ENCODE assay signal across 8 cellular contexts in the genomic region with DNA sequence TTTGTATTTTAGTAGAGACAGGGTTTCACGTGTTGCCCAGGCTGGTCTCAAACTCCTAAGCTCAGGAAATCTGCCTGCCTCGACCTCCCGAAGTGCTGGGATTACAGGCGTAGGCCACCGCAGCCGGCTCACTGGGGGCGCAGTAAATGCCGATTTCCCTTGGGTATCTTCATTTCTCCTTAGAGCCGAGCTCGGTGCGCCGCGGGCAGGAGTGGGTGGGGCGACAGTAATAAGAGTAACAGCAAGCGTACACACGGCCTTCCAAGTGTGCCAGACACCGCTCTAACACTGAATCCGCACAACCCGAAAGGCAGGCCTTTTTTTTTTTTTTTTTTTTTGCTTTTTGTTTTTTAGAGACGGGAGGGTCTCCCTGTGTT. TPM values are rescaled to one million over a fixed set of nuclear protein-coding genes. Genes with fewer than 3 reads are reported as not detected.
DNase-seq lines count a peak whose midpoint lies in the region; ATAC-seq and TF ChIP-seq lines count a peak whose summit lies in the region.

No MANE protein-coding gene starts in this region.

- 1% methylated on average over 20 of the region's 20 CpGs for WGBS in prostate gland

- peak overlapping the region; percentile 67 to 88 for H3K4me3 ChIP-seq in prostate gland

- DNase-seq in OCI-M1 (lab: John Stamatoyannopoulos, UW) (peak; percentile 82), germinal center (ENCODE audit: low spot score) (peak; percentile 58), prostate gland (ENCODE audit: low spot score) (no peak)
- peak; percentile 51 for DNase-seq in activated T-helper 9 cell treated with anti-CD3 and anti-CD28 coated beads, Interleukin-2, amount 50 U/mL, for 16 hours (ENCODE audit: low read depth)

- no peaks in the 10 kb centered on the region for H3K9me3 ChIP-seq in prostate gland

- TF ChIP-seq CTCF in prostate gland (IDR thresholded peaks at IDR 0.05) = no peak

- peaks cover 4% of the 10 kb centered on the region for H3K4me1 ChIP-seq in prostate gland (replicated peaks)

- no peaks in the 10 kb centered on the region for H3K27me3 ChIP-seq in prostate gland (replicated peaks; ENCODE audit: insufficient read depth)

- TF ChIP-seq POLR2A in GM18505 (IDR thresholded peaks at IDR 0.05; ENCODE audit: borderline replicate concordance, extremely low read depth, insufficient read depth, insufficient read length) = no peak
- no peak for TF ChIP-seq POLR2A in prostate gland (IDR thresholded peaks at IDR 0.05)

- no peaks in the 10 kb centered on the region for H3K36me3 ChIP-seq in prostate gland

- peak overlapping the region; percentile 82 to 87 for H3K27ac ChIP-seq in prostate gland

- intact Hi-C loops in prostate gland (cut with DNase I) = loop anchor here (5.0 to 10.0 kb wide), 4 partner anchors 68 to 811 kb away; a partner anchor contains a TSS

- ATAC-seq in GM18505 (IDR thresholded peaks at IDR 0.05; ENCODE audit: unreplicated experiment) (peak; percentile 22), HG02938 (IDR thresholded peaks at IDR 0.05; ENCODE audit: unreplicated experiment) (peak; percentile 16), GM21786 (IDR thresholded peaks at IDR 0.05; ENCODE audit: unreplicated experiment) (no peak), HG02970 (IDR thresholded peaks at IDR 0.05; ENCODE audit: low FRiP score, unreplicated experiment) (no peak)

RNA-seq across cellular contexts. Expression of a gene that starts 0.5 kb away (rescaled TPM):
- total RNA-seq in prostate gland = 10 to 100 TPM; 63.9 to 64.5 TPM

RNA-seq across cellular contexts. Expression of a gene that starts 24.6 kb away (rescaled TPM):
- total RNA-seq in prostate gland = 100 to 1,000 TPM; 148 to 155 TPM

Comparison
In these comparisons a context has a peak if more than half of its experiments do, and no peak if none do; other contexts are left out.
1. ATAC-seq: peak in GM18505 (single experiment) and HG02938 (single experiment); none in GM21786 (single experiment) and HG02970 (single experiment).